Comparison of ENCODE assay signal across 2 cellular contexts in the genomic region with DNA sequence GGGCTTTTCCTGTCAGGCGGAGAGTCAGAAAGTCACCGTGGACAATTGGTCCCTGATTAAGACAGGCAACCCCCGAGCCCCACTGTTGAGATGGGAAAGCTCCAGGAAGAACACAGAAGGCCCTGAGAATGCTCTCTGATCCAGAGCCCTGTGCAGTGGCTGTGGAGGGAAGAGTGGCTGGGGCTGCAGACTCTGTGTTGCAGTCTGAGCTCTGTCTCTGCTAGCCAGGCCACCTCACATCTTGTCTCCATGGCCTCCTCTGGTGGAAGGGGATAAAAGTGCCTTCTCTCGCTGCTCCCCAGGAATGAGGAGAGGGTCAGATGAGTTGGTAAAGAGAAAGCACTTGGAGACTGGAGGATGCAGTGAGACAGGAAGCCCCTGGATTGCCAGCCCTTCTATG.
TF ChIP-seq lines count a peak whose summit lies in the region.

No MANE protein-coding gene starts in this region.

TF ChIP-seq in HepG2, 621 proteins besides CTCF, POLR2A, EP300 and RAD21 (continues in another document):
- TF ChIP-seq, protein P1, sequence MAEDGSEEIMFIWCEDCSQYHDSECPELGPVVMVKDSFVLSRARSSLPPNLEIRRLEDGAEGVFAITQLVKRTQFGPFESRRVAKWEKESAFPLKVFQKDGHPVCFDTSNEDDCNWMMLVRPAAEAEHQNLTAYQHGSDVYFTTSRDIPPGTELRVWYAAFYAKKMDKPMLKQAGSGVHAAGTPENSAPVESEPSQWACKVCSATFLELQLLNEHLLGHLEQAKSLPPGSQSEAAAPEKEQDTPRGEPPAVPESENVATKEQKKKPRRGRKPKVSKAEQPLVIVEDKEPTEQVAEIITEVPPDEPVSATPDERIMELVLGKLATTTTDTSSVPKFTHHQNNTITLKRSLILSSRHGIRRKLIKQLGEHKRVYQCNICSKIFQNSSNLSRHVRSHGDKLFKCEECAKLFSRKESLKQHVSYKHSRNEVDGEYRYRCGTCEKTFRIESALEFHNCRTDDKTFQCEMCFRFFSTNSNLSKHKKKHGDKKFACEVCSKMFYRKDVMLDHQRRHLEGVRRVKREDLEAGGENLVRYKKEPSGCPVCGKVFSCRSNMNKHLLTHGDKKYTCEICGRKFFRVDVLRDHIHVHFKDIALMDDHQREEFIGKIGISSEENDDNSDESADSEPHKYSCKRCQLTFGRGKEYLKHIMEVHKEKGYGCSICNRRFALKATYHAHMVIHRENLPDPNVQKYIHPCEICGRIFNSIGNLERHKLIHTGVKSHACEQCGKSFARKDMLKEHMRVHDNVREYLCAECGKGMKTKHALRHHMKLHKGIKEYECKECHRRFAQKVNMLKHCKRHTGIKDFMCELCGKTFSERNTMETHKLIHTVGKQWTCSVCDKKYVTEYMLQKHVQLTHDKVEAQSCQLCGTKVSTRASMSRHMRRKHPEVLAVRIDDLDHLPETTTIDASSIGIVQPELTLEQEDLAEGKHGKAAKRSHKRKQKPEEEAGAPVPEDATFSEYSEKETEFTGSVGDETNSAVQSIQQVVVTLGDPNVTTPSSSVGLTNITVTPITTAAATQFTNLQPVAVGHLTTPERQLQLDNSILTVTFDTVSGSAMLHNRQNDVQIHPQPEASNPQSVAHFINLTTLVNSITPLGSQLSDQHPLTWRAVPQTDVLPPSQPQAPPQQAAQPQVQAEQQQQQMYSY (CRISPR knock-in tag; IDR thresholded peaks at IDR 0.05): no peak
- TF ChIP-seq, protein P2, sequence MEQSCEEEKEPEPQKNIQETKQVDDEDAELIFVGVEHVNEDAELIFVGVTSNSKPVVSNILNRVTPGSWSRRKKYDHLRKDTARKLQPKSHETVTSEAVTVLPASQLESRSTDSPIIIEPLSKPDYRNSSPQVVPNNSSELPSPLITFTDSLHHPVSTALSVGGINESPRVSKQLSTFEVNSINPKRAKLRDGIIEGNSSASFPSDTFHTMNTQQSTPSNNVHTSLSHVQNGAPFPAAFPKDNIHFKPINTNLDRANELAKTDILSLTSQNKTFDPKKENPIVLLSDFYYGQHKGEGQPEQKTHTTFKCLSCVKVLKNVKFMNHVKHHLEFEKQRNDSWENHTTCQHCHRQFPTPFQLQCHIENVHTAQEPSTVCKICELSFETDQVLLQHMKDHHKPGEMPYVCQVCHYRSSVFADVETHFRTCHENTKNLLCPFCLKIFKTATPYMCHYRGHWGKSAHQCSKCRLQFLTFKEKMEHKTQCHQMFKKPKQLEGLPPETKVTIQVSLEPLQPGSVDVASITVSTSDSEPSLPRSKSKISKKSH (CRISPR knock-in tag; IDR thresholded peaks at IDR 0.05; ENCODE audit: borderline replicate concordance): no peak
- TF ChIP-seq, protein P3, sequence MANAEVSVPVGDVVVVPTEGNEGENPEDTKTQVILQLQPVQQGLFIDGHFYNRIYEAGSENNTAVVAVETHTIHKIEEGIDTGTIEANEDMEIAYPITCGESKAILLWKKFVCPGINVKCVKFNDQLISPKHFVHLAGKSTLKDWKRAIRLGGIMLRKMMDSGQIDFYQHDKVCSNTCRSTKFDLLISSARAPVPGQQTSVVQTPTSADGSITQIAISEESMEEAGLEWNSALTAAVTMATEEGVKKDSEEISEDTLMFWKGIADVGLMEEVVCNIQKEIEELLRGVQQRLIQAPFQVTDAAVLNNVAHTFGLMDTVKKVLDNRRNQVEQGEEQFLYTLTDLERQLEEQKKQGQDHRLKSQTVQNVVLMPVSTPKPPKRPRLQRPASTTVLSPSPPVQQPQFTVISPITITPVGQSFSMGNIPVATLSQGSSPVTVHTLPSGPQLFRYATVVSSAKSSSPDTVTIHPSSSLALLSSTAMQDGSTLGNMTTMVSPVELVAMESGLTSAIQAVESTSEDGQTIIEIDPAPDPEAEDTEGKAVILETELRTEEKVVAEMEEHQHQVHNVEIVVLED (CRISPR knock-in tag; IDR thresholded peaks at IDR 0.05; ENCODE audit: borderline replicate concordance): no peak
- no peak for TF ChIP-seq ZNF44 (CRISPR knock-in tag; IDR thresholded peaks at IDR 0.05)
- TF ChIP-seq ZHX1 (CRISPR knock-in tag; IDR thresholded peaks at IDR 0.05; ENCODE audit: low read depth): no peak
- TF ChIP-seq ZNF570 (CRISPR knock-in tag; IDR thresholded peaks at IDR 0.05; ENCODE audit: borderline replicate concordance): no peak
- TF ChIP-seq FOXC1 (CRISPR knock-in tag; IDR thresholded peaks at IDR 0.05; ENCODE audit: borderline replicate concordance): no peak
- TF ChIP-seq, protein P4, sequence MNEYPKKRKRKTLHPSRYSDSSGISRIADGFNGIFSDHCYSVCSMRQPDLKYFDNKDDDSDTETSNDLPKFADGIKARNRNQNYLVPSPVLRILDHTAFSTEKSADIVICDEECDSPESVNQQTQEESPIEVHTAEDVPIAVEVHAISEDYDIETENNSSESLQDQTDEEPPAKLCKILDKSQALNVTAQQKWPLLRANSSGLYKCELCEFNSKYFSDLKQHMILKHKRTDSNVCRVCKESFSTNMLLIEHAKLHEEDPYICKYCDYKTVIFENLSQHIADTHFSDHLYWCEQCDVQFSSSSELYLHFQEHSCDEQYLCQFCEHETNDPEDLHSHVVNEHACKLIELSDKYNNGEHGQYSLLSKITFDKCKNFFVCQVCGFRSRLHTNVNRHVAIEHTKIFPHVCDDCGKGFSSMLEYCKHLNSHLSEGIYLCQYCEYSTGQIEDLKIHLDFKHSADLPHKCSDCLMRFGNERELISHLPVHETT (CRISPR knock-in tag; conservative IDR thresholded peaks at IDR 0.05): no peak
- TF ChIP-seq E2F1 (CRISPR knock-in tag; IDR thresholded peaks at IDR 0.05): no peak

TF ChIP-seq in H1, 55 proteins besides CTCF, POLR2A, EP300 and RAD21 (continued from another document):
- TF ChIP-seq TBP (IDR thresholded peaks at IDR 0.05; ENCODE audit: low read depth, low read length) (peak; percentile 36; the same call in 1 of the 2 replicates), EGR1 (IDR thresholded peaks at IDR 0.05; ENCODE audit: borderline replicate concordance, low read depth, low read length) (no peak), BACH1 (IDR thresholded peaks at IDR 0.05; ENCODE audit: low read length) (no peak)
